In genomic region chr9:132311978-132312377, GRCh38 we compare ENCODE assay signal across 16 cellular contexts.
"Had no signal": no experiment of that assay in that cellular context is flagged by ENCODE, and none has a peak within 500 bp of the region (broad histone marks: within the 10 kb centered on the region; RNA-seq: fewer than 3 reads in every experiment).

No MANE protein-coding gene starts in this region.

- DNase-seq: activated CD4-positive, alpha-beta memory T cell treated with anti-CD3 and anti-CD28 coated beads, Interleukin-2, amount 10 ng/mL, durations not matched to agents 7 days and 5 days; activated CD4-positive, alpha-beta T cell treated with anti-CD3 and anti-CD28 coated beads for 4 hours; activated gamma-delta T cell treated with Interleukin-2 at 50 U/mL for 16 hours; activated naive CD8-positive, alpha-beta T cell treated with anti-CD3 and anti-CD28 coated beads for 36 hours; activated T-cell treated with anti-CD3 and anti-CD28 coated beads, Interleukin-2, amount 50 U/mL, for 48 hours; aorta; endodermal cell; erythroblast; heart right ventricle; midbrain; ovary; sigmoid colon; stimulated activated CD4-positive, alpha-beta T cell treated with anti-CD3 and anti-CD28 coated beads, Interleukin-1b, Interleukin-23, amount 100 ng/mL, for 48 hours; WERI-Rb-1 had no signal

- H3K9me3 Mint-ChIP-seq: activated CD4-positive, alpha-beta memory T cell treated with anti-CD3 and anti-CD28 coated beads, Interleukin-2, amount 10 ng/mL, durations not matched to agents 7 days and 5 days; activated naive CD8-positive, alpha-beta T cell treated with anti-CD3 and anti-CD28 coated beads for 36 hours; endodermal cell had no signal

- H3K4me1 Mint-ChIP-seq: endodermal cell had no signal

- H3K4me1 ChIP-seq: gastroesophageal sphincter, sigmoid colon had no signal

- H3K27ac ChIP-seq: gastroesophageal sphincter, heart right ventricle, ovary, sigmoid colon, WERI-Rb-1 had no signal

- H3K27me3 Mint-ChIP-seq: activated CD4-positive, alpha-beta memory T cell treated with anti-CD3 and anti-CD28 coated beads, Interleukin-2, amount 10 ng/mL, durations not matched to agents 7 days and 5 days; activated naive CD8-positive, alpha-beta T cell treated with anti-CD3 and anti-CD28 coated beads for 36 hours had no signal

- H3K36me3 ChIP-seq: ovary had no signal

- H3K4me3 ChIP-seq: gastroesophageal sphincter, heart right ventricle, lung, ovary, sigmoid colon had no signal

- H3K27ac Mint-ChIP-seq: activated CD4-positive, alpha-beta memory T cell treated with anti-CD3 and anti-CD28 coated beads, Interleukin-2, amount 10 ng/mL, durations not matched to agents 7 days and 5 days; activated naive CD8-positive, alpha-beta T cell treated with anti-CD3 and anti-CD28 coated beads for 36 hours; endodermal cell had no signal

- H3K4me3 Mint-ChIP-seq: activated CD4-positive, alpha-beta memory T cell treated with anti-CD3 and anti-CD28 coated beads, Interleukin-2, amount 10 ng/mL, durations not matched to agents 7 days and 5 days; activated naive CD8-positive, alpha-beta T cell treated with anti-CD3 and anti-CD28 coated beads for 36 hours; endodermal cell had no signal

- H3K9me3 ChIP-seq: gastroesophageal sphincter, sigmoid colon had no signal

- H3K27me3 ChIP-seq: gastroesophageal sphincter, heart right ventricle, ovary, sigmoid colon had no signal

- ATAC-seq: gastroesophageal sphincter, heart right ventricle had no signal
